1 cellular context compared by ENCODE assay signal in the genomic region with DNA sequence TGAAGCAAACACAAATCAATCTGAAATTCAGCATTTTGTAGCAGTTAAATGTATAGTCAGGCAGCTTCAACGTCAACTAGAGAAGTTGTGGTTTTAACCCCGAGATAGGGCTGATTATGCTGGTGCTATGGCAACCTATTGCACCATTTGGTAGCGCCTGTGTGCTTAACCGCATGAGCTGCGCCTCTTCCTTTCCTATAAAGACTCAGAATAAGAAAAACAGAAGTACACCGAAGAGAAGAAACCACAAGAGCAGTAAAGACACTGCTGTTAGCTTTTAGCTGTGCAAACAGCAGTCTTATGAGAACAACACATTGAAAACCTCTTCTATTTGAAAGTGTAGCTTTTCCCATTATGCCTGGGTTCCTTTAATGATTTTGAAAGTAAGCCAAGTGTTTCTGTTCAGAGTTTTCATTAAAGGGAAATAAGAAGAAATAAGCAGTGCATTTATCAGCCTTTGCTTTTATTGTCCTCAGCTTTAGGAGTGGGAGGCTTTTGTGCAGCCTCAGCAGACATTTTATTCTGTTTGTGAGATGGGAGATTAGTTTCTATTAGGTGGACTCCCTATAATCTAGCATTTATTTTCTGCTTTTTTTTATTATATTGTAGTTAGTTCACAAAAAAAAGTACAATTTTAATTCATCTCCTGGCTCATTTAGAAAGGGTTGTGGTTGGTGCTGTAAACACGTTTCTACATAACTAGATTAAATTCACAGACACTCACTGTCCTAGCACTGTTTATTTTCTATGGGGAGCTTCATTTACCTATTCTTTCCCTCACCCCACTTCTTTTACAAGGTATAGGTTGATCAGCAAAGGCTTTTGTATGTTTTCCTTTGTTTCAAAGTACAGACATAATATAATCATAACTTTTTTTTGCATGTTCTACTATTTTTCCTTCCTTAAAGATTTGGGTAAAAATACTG.
TF ChIP-seq lines count a peak whose summit lies in the region.

No MANE protein-coding gene starts in this region.

TF ChIP-seq in A549, 52 proteins besides CTCF, POLR2A, EP300 and RAD21 (continued from another document):
- TF ChIP-seq, protein P1, sequence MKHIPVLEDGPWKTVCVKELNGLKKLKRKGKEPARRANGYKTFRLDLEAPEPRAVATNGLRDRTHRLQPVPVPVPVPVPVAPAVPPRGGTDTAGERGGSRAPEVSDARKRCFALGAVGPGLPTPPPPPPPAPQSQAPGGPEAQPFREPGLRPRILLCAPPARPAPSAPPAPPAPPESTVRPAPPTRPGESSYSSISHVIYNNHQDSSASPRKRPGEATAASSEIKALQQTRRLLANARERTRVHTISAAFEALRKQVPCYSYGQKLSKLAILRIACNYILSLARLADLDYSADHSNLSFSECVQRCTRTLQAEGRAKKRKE (CRISPR knock-in tag; IDR thresholded peaks at IDR 0.05; ENCODE audit: low read depth), result no peak
- TF ChIP-seq RCOR1 (IDR thresholded peaks at IDR 0.05; ENCODE audit: low read depth, low read length), result no peak
TF ChIP-seq in A549: peak in this region for 0.
